Comparison of ENCODE assay signal across 1 cellular context in the genomic region with DNA sequence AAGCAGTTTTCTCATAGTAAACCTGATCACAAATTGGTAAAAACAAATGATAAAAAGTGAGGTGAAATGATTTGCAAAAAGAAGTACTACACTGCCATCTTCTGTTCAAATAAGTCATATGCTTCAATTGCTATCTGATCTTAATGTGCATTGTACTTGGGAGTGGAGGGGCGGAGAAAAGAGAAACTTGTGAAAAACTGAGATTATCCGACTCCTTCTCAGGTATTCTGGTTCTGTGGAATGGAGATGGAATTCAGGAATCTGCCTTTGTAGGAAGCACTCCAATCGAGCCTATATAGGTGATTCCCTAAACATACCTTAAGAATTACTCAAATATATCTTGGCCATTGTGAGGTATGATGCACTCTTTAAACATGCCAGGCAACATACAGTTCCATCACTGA.
TF ChIP-seq lines count a peak whose summit lies in the region.

No MANE protein-coding gene starts in this region.

TF ChIP-seq in HepG2, 621 proteins besides CTCF, POLR2A, EP300 and RAD21 (continued from another document):
- TF ChIP-seq, protein P1, sequence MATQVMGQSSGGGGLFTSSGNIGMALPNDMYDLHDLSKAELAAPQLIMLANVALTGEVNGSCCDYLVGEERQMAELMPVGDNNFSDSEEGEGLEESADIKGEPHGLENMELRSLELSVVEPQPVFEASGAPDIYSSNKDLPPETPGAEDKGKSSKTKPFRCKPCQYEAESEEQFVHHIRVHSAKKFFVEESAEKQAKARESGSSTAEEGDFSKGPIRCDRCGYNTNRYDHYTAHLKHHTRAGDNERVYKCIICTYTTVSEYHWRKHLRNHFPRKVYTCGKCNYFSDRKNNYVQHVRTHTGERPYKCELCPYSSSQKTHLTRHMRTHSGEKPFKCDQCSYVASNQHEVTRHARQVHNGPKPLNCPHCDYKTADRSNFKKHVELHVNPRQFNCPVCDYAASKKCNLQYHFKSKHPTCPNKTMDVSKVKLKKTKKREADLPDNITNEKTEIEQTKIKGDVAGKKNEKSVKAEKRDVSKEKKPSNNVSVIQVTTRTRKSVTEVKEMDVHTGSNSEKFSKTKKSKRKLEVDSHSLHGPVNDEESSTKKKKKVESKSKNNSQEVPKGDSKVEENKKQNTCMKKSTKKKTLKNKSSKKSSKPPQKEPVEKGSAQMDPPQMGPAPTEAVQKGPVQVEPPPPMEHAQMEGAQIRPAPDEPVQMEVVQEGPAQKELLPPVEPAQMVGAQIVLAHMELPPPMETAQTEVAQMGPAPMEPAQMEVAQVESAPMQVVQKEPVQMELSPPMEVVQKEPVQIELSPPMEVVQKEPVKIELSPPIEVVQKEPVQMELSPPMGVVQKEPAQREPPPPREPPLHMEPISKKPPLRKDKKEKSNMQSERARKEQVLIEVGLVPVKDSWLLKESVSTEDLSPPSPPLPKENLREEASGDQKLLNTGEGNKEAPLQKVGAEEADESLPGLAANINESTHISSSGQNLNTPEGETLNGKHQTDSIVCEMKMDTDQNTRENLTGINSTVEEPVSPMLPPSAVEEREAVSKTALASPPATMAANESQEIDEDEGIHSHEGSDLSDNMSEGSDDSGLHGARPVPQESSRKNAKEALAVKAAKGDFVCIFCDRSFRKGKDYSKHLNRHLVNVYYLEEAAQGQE (IDR thresholded peaks at IDR 0.05; ENCODE audit: borderline replicate concordance in 1 of 2, low read depth in 1 of 2, low read length in 2 of 2) = no peak
- TF ChIP-seq FOXO4 (CRISPR knock-in tag; conservative IDR thresholded peaks at IDR 0.05) = no peak
- no peak for TF ChIP-seq TBL1XR1 (IDR thresholded peaks at IDR 0.05; ENCODE audit: borderline replicate concordance, low read length, partially characterized antibody)
- no peak for TF ChIP-seq ZNF652 (CRISPR knock-in tag; IDR thresholded peaks at IDR 0.05; ENCODE audit: borderline replicate concordance, low read depth)
- TF ChIP-seq ESRRA (CRISPR knock-in tag; IDR thresholded peaks at IDR 0.05; ENCODE audit: low read depth) = no peak
- TF ChIP-seq, protein P2, sequence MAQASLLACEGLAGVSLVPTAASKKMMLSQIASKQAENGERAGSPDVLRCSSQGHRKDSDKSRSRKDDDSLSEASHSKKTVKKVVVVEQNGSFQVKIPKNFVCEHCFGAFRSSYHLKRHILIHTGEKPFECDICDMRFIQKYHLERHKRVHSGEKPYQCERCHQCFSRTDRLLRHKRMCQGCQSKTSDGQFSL (CRISPR knock-in tag; IDR thresholded peaks at IDR 0.05) = no peak
- TF ChIP-seq FOSL1 (CRISPR knock-in tag; IDR thresholded peaks at IDR 0.05; ENCODE audit: borderline replicate concordance) = no peak
